19 cellular contexts compared by ENCODE assay signal in the genomic region with DNA sequence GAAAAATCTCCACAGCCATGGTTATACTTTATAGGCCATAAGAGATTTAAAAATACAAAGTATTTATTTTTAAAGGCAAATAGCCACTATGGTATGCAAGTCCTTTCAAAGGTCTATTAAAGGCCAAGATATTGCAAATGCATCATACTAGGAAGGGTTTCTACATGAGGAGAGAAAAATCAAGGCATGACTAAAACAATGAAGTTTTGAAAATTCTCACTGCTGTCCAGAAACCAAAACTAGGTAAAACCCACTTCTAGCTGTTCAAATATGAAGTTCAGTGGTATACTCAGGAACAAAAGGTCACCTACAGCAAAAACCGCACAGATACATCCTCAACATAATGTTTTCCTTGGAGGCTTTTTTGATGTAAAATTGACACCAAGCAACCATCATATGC.
A peak's percentile ranks its signal among the peaks of the same experiment; 100 is the strongest.
DNase-seq lines count a peak whose midpoint lies in the region; ATAC-seq and TF ChIP-seq lines count a peak whose summit lies in the region.
"Had no signal": no experiment of that assay in that cellular context is flagged by ENCODE, and none has a peak within 500 bp of the region (broad histone marks: within the 10 kb centered on the region; RNA-seq: fewer than 3 reads in every experiment).

No MANE protein-coding gene starts in this region.

- H3K4me3 Mint-ChIP-seq in chondrocyte (ENCODE audit: unreplicated experiment): no peak overlapping the region
- H3K4me3 Mint-ChIP-seq: T-cell had no signal

- H3K27ac ChIP-seq in A673 (ENCODE audit: low read depth, low read length, poor library complexity, severe bottlenecking): peak overlapping the region; percentile 78

- H3K36me3 ChIP-seq in A673 (ENCODE audit: insufficient read depth, low read length, poor library complexity, severe bottlenecking): peaks cover 4% of the 10 kb centered on the region

- DNase-seq in A673 (ENCODE audit: low spot score): no peak
- peak; percentile 9 for DNase-seq in GM13977 (ENCODE audit: low spot score)
- no peak for DNase-seq in chondrocyte (ENCODE audit: low spot score)
- DNase-seq in inferior parietal cortex (ENCODE audit: extremely low spot score): no peak
- no peak for DNase-seq in NCI-H748 (lab: John Stamatoyannopoulos, UW; ENCODE audit: unreplicated experiment)
- no peak for DNase-seq in C1 segment of cervical spinal cord (lab: John Stamatoyannopoulos, UW)
- DNase-seq: activated gamma-delta T cell treated with Interleukin-2 at 50 U/mL for 16 hours; heart right ventricle; KG1; mesendoderm; NCI-H1092; NCI-H2107; NCI-H774; RPMI8226; stimulated activated CD4-positive, alpha-beta T cell treated with anti-CD3 and anti-CD28 coated beads, Interleukin-12 subunit alpha, Interleukin-12 subunit beta, amount 100 ng/mL, for 4 hours; T-cell had no signal

- peaks cover 2% of the 10 kb centered on the region for H3K36me3 Mint-ChIP-seq in chondrocyte (ENCODE audit: low read depth)

- intact Hi-C loops in A673 (cut with micrococcal nuclease; ENCODE audit: unreplicated experiment): no loop called here

- no peaks in the 10 kb centered on the region for H3K9me3 ChIP-seq in A673 (ENCODE audit: low read depth, low read length, poor library complexity, severe bottlenecking)
- H3K9me3 ChIP-seq: heart right ventricle had no signal

- H3K9me3 Mint-ChIP-seq in chondrocyte (ENCODE audit: low read depth): no peaks in the 10 kb centered on the region
- H3K9me3 Mint-ChIP-seq: T-cell had no signal

- no peak overlapping the region for H3K4me3 ChIP-seq in A673 (ENCODE audit: low read depth, low read length, poor library complexity, severe bottlenecking)
- H3K4me3 ChIP-seq: heart right ventricle had no signal

- POLR2A ChIA-PET in A673 (lab: Charles Lee; ENCODE audit: low non-redundant PET): no interaction called here

- peaks cover 64% of the 10 kb centered on the region for H3K4me1 ChIP-seq in A673 (ENCODE audit: insufficient read depth, low read length, poor library complexity, severe bottlenecking)

- TF ChIP-seq CTCF in A673 (conservative IDR thresholded peaks at IDR 0.05; ENCODE audit: low read depth, low read length) (no peak), GM13977 (IDR thresholded peaks at IDR 0.05; ENCODE audit: extremely low read depth, insufficient read depth, missing control alignments) (no peak), chondrocyte (IDR thresholded peaks at IDR 0.05) (no peak)

- no peaks in the 10 kb centered on the region for H3K27me3 Mint-ChIP-seq in chondrocyte (ENCODE audit: low read depth)
- H3K27me3 Mint-ChIP-seq: T-cell had no signal

- no TSS peak for BruUV-seq in A673 (replicated peaks; lab: Mats Ljungman, UMichigan)

- H3K27ac Mint-ChIP-seq in chondrocyte (ENCODE audit: unreplicated experiment): peak overlapping the region; percentile 75

- peak; percentile 51 for ATAC-seq in HG02870 (IDR thresholded peaks at IDR 0.05; ENCODE audit: unreplicated experiment)
- no peak for ATAC-seq in HG03571 (IDR thresholded peaks at IDR 0.05; ENCODE audit: unreplicated experiment)
- ATAC-seq: esophagus mucosa, T-cell had no signal

- no peaks in the 10 kb centered on the region for H3K27me3 ChIP-seq in A673 (replicated peaks; ENCODE audit: insufficient read depth, low read depth, low read length, poor library complexity)
- H3K27me3 ChIP-seq: heart right ventricle had no signal

- H3K4me1 Mint-ChIP-seq in chondrocyte (ENCODE audit: low read depth): peaks cover 42% of the 10 kb centered on the region

- in situ Hi-C loops in GM13977 (cut with MboI; ENCODE audit: low pct_unique_long_range_greater_than_20kb, low sequenced_read_pairs, unreplicated experiment): no loop called here

- CTCF ChIA-PET in A673 (lab: Charles Lee): no interaction called here
